In genomic region chr19:7870571-7871279, GRCh38 we compare ENCODE assay signal across 8 cellular contexts. TPM values are rescaled to one million over a fixed set of nuclear protein-coding genes. Genes with fewer than 3 reads are reported as not detected.
DNase-seq lines count a peak whose midpoint lies in the region; ATAC-seq and TF ChIP-seq lines count a peak whose summit lies in the region.
"Had no signal": no experiment of that assay in that cellular context is flagged by ENCODE, and none has a peak within 500 bp of the region (broad histone marks: within the 10 kb centered on the region; RNA-seq: fewer than 3 reads in every experiment).

No MANE protein-coding gene starts in this region.

- peak; percentile 69 for DNase-seq in GM10248 (ENCODE audit: extremely low spot score)
- peak; percentile 35 for DNase-seq in LHCN-M2 (ENCODE audit: low read depth)
- DNase-seq in T-helper 2 cell treated with Interferon-gamma antibody and Interleukin-4, amounts not matched to agents 5 μg/mL and 100 μg/mL, for 36 hours (ENCODE audit: low spot score), result peak; percentile 33
- no peak for DNase-seq in chondrocyte (ENCODE audit: low spot score)
- DNase-seq in nephron progenitor cell, result peak; percentile 84
- no peak for DNase-seq in cerebellum (ENCODE audit: low spot score)

- no peaks in the 10 kb centered on the region for H3K36me3 Mint-ChIP-seq in T-helper 2 cell treated with Interferon-gamma antibody and Interleukin-4, amounts not matched to agents 5 μg/mL and 100 μg/mL, for 36 hours (ENCODE audit: low read depth)
- no peaks in the 10 kb centered on the region for H3K36me3 Mint-ChIP-seq in chondrocyte (ENCODE audit: low read depth)
- H3K36me3 Mint-ChIP-seq in nephron progenitor cell (ENCODE audit: low read depth), result no peaks in the 10 kb centered on the region

- peaks cover 15% of the 10 kb centered on the region for H3K4me1 Mint-ChIP-seq in T-helper 2 cell treated with Interferon-gamma antibody and Interleukin-4, amounts not matched to agents 5 μg/mL and 100 μg/mL, for 36 hours (ENCODE audit: low read depth)
- H3K4me1 Mint-ChIP-seq in chondrocyte (ENCODE audit: low read depth), result peaks cover 29% of the 10 kb centered on the region
- peaks cover 22% of the 10 kb centered on the region for H3K4me1 Mint-ChIP-seq in nephron progenitor cell

- ATAC-seq in HG02571 (IDR thresholded peaks at IDR 0.05; ENCODE audit: unreplicated experiment), result no peak

- H3K4me3 Mint-ChIP-seq in T-helper 2 cell treated with Interferon-gamma antibody and Interleukin-4, amounts not matched to agents 5 μg/mL and 100 μg/mL, for 36 hours, result peak overlapping the region; percentile 60
- H3K4me3 Mint-ChIP-seq in chondrocyte (ENCODE audit: unreplicated experiment) (no peak overlapping the region), nephron progenitor cell (peak overlapping the region; percentile 77)

- CTCF ChIA-PET in GM10248 (lab: Yijun Ruan, JAX), result interaction anchor here (1.2 kb wide), 1 partner anchor 17 kb away, joined by 5 read pairs; no protein-coding TSS in a partner anchor

- POLR2A ChIA-PET in GM10248 (lab: Yijun Ruan, JAX), result no interaction called here

- no peak overlapping the region for H3K27ac Mint-ChIP-seq in T-helper 2 cell treated with Interferon-gamma antibody and Interleukin-4, amounts not matched to agents 5 μg/mL and 100 μg/mL, for 36 hours
- H3K27ac Mint-ChIP-seq in chondrocyte (ENCODE audit: unreplicated experiment) (peak overlapping the region; percentile 95), nephron progenitor cell (peak overlapping the region; percentile 99)

- H3K9me3 Mint-ChIP-seq in T-helper 2 cell treated with Interferon-gamma antibody and Interleukin-4, amounts not matched to agents 5 μg/mL and 100 μg/mL, for 36 hours, result no peaks in the 10 kb centered on the region
- H3K9me3 Mint-ChIP-seq in chondrocyte (ENCODE audit: low read depth) (no peaks in the 10 kb centered on the region), nephron progenitor cell (no peaks in the 10 kb centered on the region)

- peaks cover 56% of the 10 kb centered on the region for H3K27me3 Mint-ChIP-seq in T-helper 2 cell treated with Interferon-gamma antibody and Interleukin-4, amounts not matched to agents 5 μg/mL and 100 μg/mL, for 36 hours (ENCODE audit: low read depth)
- H3K27me3 Mint-ChIP-seq in chondrocyte (ENCODE audit: low read depth), result peaks cover 15% of the 10 kb centered on the region
- peaks cover 62% of the 10 kb centered on the region for H3K27me3 Mint-ChIP-seq in nephron progenitor cell (ENCODE audit: low read depth, poor library complexity)

- TF ChIP-seq CTCF in GM10248 (IDR thresholded peaks at IDR 0.05; ENCODE audit: control extremely low read depth, extremely low read depth, low read depth, missing control alignments) (no peak), chondrocyte (IDR thresholded peaks at IDR 0.05) (no peak), nephron progenitor cell (IDR thresholded peaks at IDR 0.05) (no peak)

RNA-seq across cellular contexts. Expression of gene PRR36, which starts 3.5 kb away (rescaled TPM):
- total RNA-seq in LHCN-M2 (2014; rRNA removed) (not detected in 2 replicates), chondrocyte (0.22 to 0.80 TPM (median 0.38 TPM) in 3 replicates), cerebellum (2.4 TPM)
- polyA plus RNA-seq in LHCN-M2 (2012), result 0.02 TPM
- total RNA-seq: skeletal muscle tissue had no signal

RNA-seq across cellular contexts. Expression of gene LRRC8E, which starts 17.6 kb away (rescaled TPM):
- total RNA-seq in LHCN-M2 (2014; rRNA removed) (1.6 and 1.9 TPM in 2 replicates), chondrocyte (1.9 to 6.9 TPM (median 4.8 TPM) in 3 replicates), cerebellum (not detected)
- 1.1 TPM for polyA plus RNA-seq in LHCN-M2 (2012)

RNA-seq across cellular contexts. Expression of gene MAP2K7, which starts 33.0 kb away (rescaled TPM):
- total RNA-seq in LHCN-M2 (2014; rRNA removed) (9.8 and 13.0 TPM in 2 replicates), chondrocyte (24.4 to 27.5 TPM (median 25.7 TPM) in 3 replicates), cerebellum (8.5 TPM)
- 17.2 TPM for polyA plus RNA-seq in LHCN-M2 (2012)

RNA-seq across cellular contexts. Expression of gene EVI5L, which starts 40.7 kb away (rescaled TPM):
- total RNA-seq in LHCN-M2 (2014; rRNA removed) (19.5 and 21.5 TPM in 2 replicates), chondrocyte (27.4 to 30.6 TPM (median 28.4 TPM) in 3 replicates), cerebellum (24.7 TPM)
- polyA plus RNA-seq in LHCN-M2 (2012), result 25.1 TPM

RNA-seq across cellular contexts. Expression of gene TGFBR3L, which starts 43.9 kb away (rescaled TPM):
- total RNA-seq in LHCN-M2 (2014; rRNA removed), result 1.9 and 3.5 TPM in 2 replicates
- polyA plus RNA-seq in LHCN-M2 (2012), result 1.7 TPM
- 8.1 to 11.6 TPM (median 11.2 TPM) in 3 replicates for total RNA-seq in chondrocyte
- total RNA-seq in cerebellum, result not detected

Comparison
In these comparisons a context has a peak if more than half of its experiments do, and no peak if none do; other contexts are left out.
1. DNase-seq: peak in GM10248 (single experiment), LHCN-M2 (single experiment), T-helper 2 cell treated with Interferon-gamma antibody and Interleukin-4, amounts not matched to agents 5 μg/mL and 100 μg/mL, for 36 hours (single experiment) and nephron progenitor cell (single experiment); none in chondrocyte (single experiment) and cerebellum (single experiment).